In the genomic region with DNA sequence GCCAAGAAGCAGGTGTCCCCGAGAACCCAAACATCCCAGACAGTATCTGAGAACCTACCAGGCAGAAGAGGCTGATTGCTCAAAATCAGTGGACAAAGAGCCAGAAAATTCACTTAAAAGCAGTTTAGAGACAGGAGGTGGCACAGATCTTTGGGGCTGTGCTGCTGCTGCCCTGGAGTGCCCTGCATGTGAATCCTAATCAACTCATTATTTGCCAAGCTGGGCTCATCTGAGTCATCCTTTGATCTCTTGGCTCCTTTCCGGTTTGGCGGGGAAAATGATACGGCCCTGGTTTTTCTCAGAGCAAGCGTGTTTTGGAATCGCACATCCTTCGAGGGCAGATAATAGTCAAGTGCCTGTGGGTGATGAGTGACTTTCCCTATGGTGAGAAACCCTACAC, we compare ENCODE assay signal across 15 cellular contexts. TPM values are rescaled to one million over a fixed set of nuclear protein-coding genes. Genes with fewer than 3 reads are reported as not detected.
"Had no signal": no experiment of that assay in that cellular context is flagged by ENCODE, and none has a peak within 500 bp of the region (broad histone marks: within the 10 kb centered on the region; RNA-seq: fewer than 3 reads in every experiment).

No MANE protein-coding gene starts in this region.

RNA-seq across cellular contexts. Expression of a gene that starts 9.3 kb away (rescaled TPM):
- total RNA-seq: stomach, subcutaneous adipose tissue, suprapubic skin, temporal lobe, thoracic aorta, thyroid gland, tibial nerve, transverse colon, upper lobe of left lung, upper lobe of right lung, ureter, urinary bladder, uterus, vagina had no signal

RNA-seq across cellular contexts. Expression of a gene that starts 15.4 kb away (rescaled TPM):
- total RNA-seq: stomach, subcutaneous adipose tissue, suprapubic skin, temporal lobe, testis, thoracic aorta, thyroid gland, tibial nerve, transverse colon, upper lobe of left lung, upper lobe of right lung, ureter, urinary bladder, uterus, vagina had no signal

RNA-seq across cellular contexts. Expression of a gene that starts 37.4 kb away (rescaled TPM):
- total RNA-seq: stomach, subcutaneous adipose tissue, suprapubic skin, temporal lobe, testis, thoracic aorta, thyroid gland, tibial nerve, transverse colon, upper lobe of left lung, upper lobe of right lung, ureter, urinary bladder, uterus, vagina had no signal

RNA-seq across cellular contexts. Expression of a gene that starts 45.0 kb away (rescaled TPM):
- total RNA-seq: stomach, subcutaneous adipose tissue, suprapubic skin, temporal lobe, testis, thoracic aorta, thyroid gland, tibial nerve, transverse colon, upper lobe of left lung, upper lobe of right lung, ureter, urinary bladder, uterus, vagina had no signal

RNA-seq across cellular contexts. Expression of a gene that starts 51.2 kb away (rescaled TPM):
- total RNA-seq: stomach, subcutaneous adipose tissue, suprapubic skin, temporal lobe, testis, thoracic aorta, thyroid gland, tibial nerve, transverse colon, upper lobe of left lung, upper lobe of right lung, ureter, urinary bladder, uterus, vagina had no signal
